Comparison of ENCODE assay signal across 30 cellular contexts in the genomic region with DNA sequence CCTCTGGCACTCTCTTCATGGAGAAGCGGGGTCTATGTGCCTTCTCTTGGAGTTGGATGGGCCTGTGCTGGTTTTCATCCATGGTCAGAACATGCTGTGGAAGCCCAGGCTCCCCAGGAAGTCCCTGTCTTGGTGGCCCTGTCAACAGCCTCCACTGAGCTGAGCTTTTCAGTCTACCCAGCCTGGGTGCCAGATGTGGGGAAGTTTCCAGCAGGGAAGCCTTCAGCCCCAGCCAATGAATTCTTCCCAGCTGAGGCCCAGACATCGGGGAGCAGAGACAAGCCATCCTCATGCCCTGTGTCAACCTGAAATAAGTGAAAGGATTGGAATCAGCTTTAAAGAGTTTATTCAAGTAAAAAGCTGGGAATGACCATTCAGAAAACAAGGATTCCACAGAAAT.
"Had no signal": no experiment of that assay in that cellular context is flagged by ENCODE, and none has a peak within 500 bp of the region (broad histone marks: within the 10 kb centered on the region; RNA-seq: fewer than 3 reads in every experiment).

No MANE protein-coding gene starts in this region.

- H3K27ac ChIP-seq: cardiac muscle cell, Peyer's patch, SK-N-MC had no signal

- DNase-seq: activated CD4-positive, alpha-beta T cell treated with anti-CD3 and anti-CD28 coated beads, Interleukin-2, amount 10 ng/mL, durations not matched to agents 24 days and 14 days; activated CD4-positive, alpha-beta T cell treated with anti-CD3 and anti-CD28 coated beads, Interleukin-2, amount 50 U/mL, for 4 hours; activated CD8-positive, alpha-beta T cell treated with anti-CD3 and anti-CD28 coated beads for 36 hours; activated effector memory CD4-positive, alpha-beta T cell treated with anti-CD3 and anti-CD28 coated beads, Interleukin-2, amount 50 U/mL, for 16 hours; activated naive CD4-positive, alpha-beta T cell; activated naive CD4-positive, alpha-beta T cell treated with anti-CD3 and anti-CD28 coated beads, Interleukin-2, amount 50 U/mL, for 16 hours; activated naive CD8-positive, alpha-beta T cell treated with anti-CD3 and anti-CD28 coated beads for 36 hours; activated T-cell treated with anti-CD3 and anti-CD28 coated beads, Interleukin-2, amount 50 U/mL, for 1 hour; activated T-cell treated with anti-CD3 and anti-CD28 coated beads, Interleukin-2, amount 50 U/mL, for 72 hours; amniotic stem cell; aorta; Karpas-422; NCI-H1048; NCI-H1105 treated with DMSO at 0.1 percent for 48 hours; NCI-H1436; NCI-H1694; NCI-H1930; NCI-H2081 treated with DMSO at 0.1 percent for 48 hours; NCI-H226; NCI-H446 treated with DMSO at 0.1 percent for 48 hours; NCI-H524; NK-92 treated with Interleukin-12 subunit alpha and Interleukin-12 subunit beta, amount 100 ng/mL, for 24 hours; PC-3; Peyer's patch; SHP77 treated with DMSO at 0.1 percent for 48 hours; T1000 had no signal

- ATAC-seq: activated CD8-positive, alpha-beta T cell treated with anti-CD3 and anti-CD28 coated beads for 36 hours; activated T-cell treated with anti-CD3 and anti-CD28 coated beads, Interleukin-2, amount 50 U/mL, for 72 hours; activated T-helper 17 cell treated with anti-CD3 and anti-CD28 coated beads, Interleukin-2, amount 50 U/mL, for 72 hours; K562; PC-3 had no signal

- H3K4me1 ChIP-seq: Peyer's patch had no signal

- H3K4me3 ChIP-seq: cardiac muscle cell, K562, Peyer's patch, SK-N-MC had no signal

- H3K36me3 ChIP-seq: cardiac muscle cell, Peyer's patch had no signal

- H3K9me3 ChIP-seq: Peyer's patch had no signal

- H3K27me3 ChIP-seq: cardiac muscle cell, Peyer's patch had no signal
